ENCODE assay signal across 8 cellular contexts in genomic region chr1:207750901-207751300, GRCh38. TPM values are rescaled to one million over a fixed set of nuclear protein-coding genes. Genes with fewer than 3 reads are reported as not detected.
DNase-seq lines count a peak whose midpoint lies in the region; ATAC-seq and TF ChIP-seq lines count a peak whose summit lies in the region.

No MANE protein-coding gene starts in this region.

- H3K9me3 ChIP-seq in suprapubic skin, result no peaks in the 10 kb centered on the region

- no peak for TF ChIP-seq POLR2A in suprapubic skin (IDR thresholded peaks at IDR 0.05)

- peaks cover 37% of the 10 kb centered on the region for H3K4me1 ChIP-seq in suprapubic skin

- peak overlapping the region; percentile 98 for H3K27ac Mint-ChIP-seq in activated CD4-positive, alpha-beta T cell treated with anti-CD3 and anti-CD28 coated beads, Interleukin-2, amount 10 ng/mL, durations not matched to agents 24 days and 14 days
- H3K27ac Mint-ChIP-seq in activated T-helper 1 cell treated with anti-CD3 and anti-CD28 coated beads, Interleukin-12 subunit alpha, Interleukin-12 subunit beta, Interleukin-2, Interleukin-4 antibody, amounts not matched to agents 30 ng/mL and 10 ng/mL and 1 ng/mL, durations not matched to agents 14 hours and 24 hours and 36 hours, result peak overlapping the region; percentile 95

- ATAC-seq in GM19023 (IDR thresholded peaks at IDR 0.05; ENCODE audit: unreplicated experiment), result no peak

- peaks cover 7% of the 10 kb centered on the region for H3K36me3 Mint-ChIP-seq in activated CD4-positive, alpha-beta T cell treated with anti-CD3 and anti-CD28 coated beads, Interleukin-2, amount 10 ng/mL, durations not matched to agents 24 days and 14 days (ENCODE audit: low read depth)
- H3K36me3 Mint-ChIP-seq in activated T-helper 1 cell treated with anti-CD3 and anti-CD28 coated beads, Interleukin-12 subunit alpha, Interleukin-12 subunit beta, Interleukin-2, Interleukin-4 antibody, amounts not matched to agents 30 ng/mL and 10 ng/mL and 1 ng/mL, durations not matched to agents 14 hours and 24 hours and 36 hours (ENCODE audit: low read depth), result peaks cover 1% of the 10 kb centered on the region

- H3K4me3 ChIP-seq in suprapubic skin, result peak overlapping the region; percentile 82

- H3K27me3 Mint-ChIP-seq in activated CD4-positive, alpha-beta T cell treated with anti-CD3 and anti-CD28 coated beads, Interleukin-2, amount 10 ng/mL, durations not matched to agents 24 days and 14 days, result no peaks in the 10 kb centered on the region
- H3K27me3 Mint-ChIP-seq in activated T-helper 1 cell treated with anti-CD3 and anti-CD28 coated beads, Interleukin-12 subunit alpha, Interleukin-12 subunit beta, Interleukin-2, Interleukin-4 antibody, amounts not matched to agents 30 ng/mL and 10 ng/mL and 1 ng/mL, durations not matched to agents 14 hours and 24 hours and 36 hours (ENCODE audit: insufficient read depth), result no peaks in the 10 kb centered on the region

- no peaks in the 10 kb centered on the region for H3K36me3 ChIP-seq in suprapubic skin

- H3K27me3 ChIP-seq in suprapubic skin, result no peaks in the 10 kb centered on the region

- intact Hi-C loops in activated CD4-positive, alpha-beta T cell treated with anti-CD3 and anti-CD28 coated beads, Interleukin-2, amount 10 ng/mL, durations not matched to agents 24 days and 14 days (cut with micrococcal nuclease), result loop anchor here (5.0 kb wide), 1 partner anchor 699 kb away; the partner anchor contains the start of genes PFKFB2 and YOD1
- intact Hi-C loops in activated T-helper 1 cell treated with anti-CD3 and anti-CD28 coated beads, Interleukin-12 subunit alpha, Interleukin-12 subunit beta, Interleukin-2, Interleukin-4 antibody, amounts not matched to agents 30 ng/mL and 10 ng/mL and 1 ng/mL, durations not matched to agents 14 hours and 24 hours and 36 hours (cut with micrococcal nuclease), result loop anchor here (1.0 to 10.0 kb wide), 5 partner anchors 75 to 699 kb away; partner anchors contain the start of genes CD55, CR1L, PFKFB2 and YOD1

- TF ChIP-seq EP300 in suprapubic skin (IDR thresholded peaks at IDR 0.05), result no peak

- no peak for DNase-seq in activated CD4-positive, alpha-beta T cell treated with anti-CD3 and anti-CD28 coated beads, Interleukin-2, amount 10 ng/mL, durations not matched to agents 24 days and 14 days
- no peak for DNase-seq in activated CD4-positive, alpha-beta T cell treated with anti-CD3 and anti-CD28 coated beads, Interleukin-2, amount 50 U/mL, for 48 hours
- DNase-seq in activated T-helper 1 cell treated with anti-CD3 and anti-CD28 coated beads, Interleukin-12 subunit alpha, Interleukin-12 subunit beta, Interleukin-2, Interleukin-4 antibody, amounts not matched to agents 30 ng/mL and 10 ng/mL and 1 ng/mL, durations not matched to agents 14 hours and 24 hours and 36 hours (ENCODE audit: low spot score), result no peak
- DNase-seq in left kidney (ENCODE audit: low read depth, low spot score) (peak; percentile 27), suprapubic skin (ENCODE audit: low spot score in 2 of 2) (no peak), GDM1 (lab: John Stamatoyannopoulos, UW) (no peak), mesenteric fat pad (ENCODE audit: low spot score) (no peak)

- H3K4me1 Mint-ChIP-seq in activated CD4-positive, alpha-beta T cell treated with anti-CD3 and anti-CD28 coated beads, Interleukin-2, amount 10 ng/mL, durations not matched to agents 24 days and 14 days, result peaks cover 51% of the 10 kb centered on the region
- H3K4me1 Mint-ChIP-seq in activated T-helper 1 cell treated with anti-CD3 and anti-CD28 coated beads, Interleukin-12 subunit alpha, Interleukin-12 subunit beta, Interleukin-2, Interleukin-4 antibody, amounts not matched to agents 30 ng/mL and 10 ng/mL and 1 ng/mL, durations not matched to agents 14 hours and 24 hours and 36 hours (ENCODE audit: low read depth), result peaks cover 51% of the 10 kb centered on the region

- H3K9me3 Mint-ChIP-seq in activated CD4-positive, alpha-beta T cell treated with anti-CD3 and anti-CD28 coated beads, Interleukin-2, amount 10 ng/mL, durations not matched to agents 24 days and 14 days, result peaks cover 4% of the 10 kb centered on the region
- no peaks in the 10 kb centered on the region for H3K9me3 Mint-ChIP-seq in activated T-helper 1 cell treated with anti-CD3 and anti-CD28 coated beads, Interleukin-12 subunit alpha, Interleukin-12 subunit beta, Interleukin-2, Interleukin-4 antibody, amounts not matched to agents 30 ng/mL and 10 ng/mL and 1 ng/mL, durations not matched to agents 14 hours and 24 hours and 36 hours

- WGBS in suprapubic skin, result 44% methylated on average over 5 of the region's 5 CpGs

- no peak for TF ChIP-seq CTCF in suprapubic skin (IDR thresholded peaks at IDR 0.05)

- H3K27ac ChIP-seq in suprapubic skin, result peak overlapping the region; percentile 88

- H3K4me3 Mint-ChIP-seq in activated CD4-positive, alpha-beta T cell treated with anti-CD3 and anti-CD28 coated beads, Interleukin-2, amount 10 ng/mL, durations not matched to agents 24 days and 14 days, result peak overlapping the region; percentile 98
- peak overlapping the region; percentile 98 for H3K4me3 Mint-ChIP-seq in activated T-helper 1 cell treated with anti-CD3 and anti-CD28 coated beads, Interleukin-12 subunit alpha, Interleukin-12 subunit beta, Interleukin-2, Interleukin-4 antibody, amounts not matched to agents 30 ng/mL and 10 ng/mL and 1 ng/mL, durations not matched to agents 14 hours and 24 hours and 36 hours

RNA-seq across cellular contexts. Expression of gene CD46, which starts 1.0 kb away (rescaled TPM):
- total RNA-seq in activated CD4-positive, alpha-beta T cell treated with anti-CD3 and anti-CD28 coated beads, Interleukin-2, amount 10 ng/mL, durations not matched to agents 24 days and 14 days, result 96.3 and 107 TPM in 2 replicates
- total RNA-seq in activated T-helper 1 cell treated with anti-CD3 and anti-CD28 coated beads, Interleukin-12 subunit alpha, Interleukin-12 subunit beta, Interleukin-2, Interleukin-4 antibody, amounts not matched to agents 30 ng/mL and 10 ng/mL and 1 ng/mL, durations not matched to agents 14 hours and 24 hours and 36 hours, result 101 and 105 TPM in 2 replicates
- total RNA-seq in suprapubic skin, result 100 to 1,000 TPM in 2 of 4 donors, 10 to 100 TPM in 2; 89.7 to 259 (median 108) TPM
- total RNA-seq in mesenteric fat pad, result 242 TPM
